Comparison of ENCODE assay signal across 16 cellular contexts in the genomic region with DNA sequence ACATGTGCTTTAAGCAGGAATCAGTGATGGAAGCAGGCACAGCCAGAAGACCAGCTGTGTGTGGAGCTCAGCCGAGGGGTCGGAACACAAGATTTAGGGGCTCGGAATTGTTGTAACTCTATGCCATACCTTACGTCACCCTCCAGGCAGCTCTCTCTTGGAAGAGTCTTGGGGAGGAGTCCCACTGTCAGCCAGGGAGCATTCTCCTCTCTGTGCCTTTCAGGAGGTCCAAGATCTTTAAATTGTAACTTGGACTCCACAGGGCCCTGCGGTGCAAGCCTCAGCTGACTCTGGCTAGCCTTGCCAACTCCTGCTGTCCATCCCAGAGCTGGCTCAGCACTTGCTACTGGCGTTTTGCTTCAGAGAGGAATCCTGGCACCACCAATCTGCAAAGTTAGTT. TPM values are rescaled to one million over a fixed set of nuclear protein-coding genes. Genes with fewer than 3 reads are reported as not detected.
A peak's percentile ranks its signal among the peaks of the same experiment; 100 is the strongest.
DNase-seq lines count a peak whose midpoint lies in the region; ATAC-seq, FAIRE-seq and TF ChIP-seq lines count a peak whose summit lies in the region.
"Had no signal": no experiment of that assay in that cellular context is flagged by ENCODE, and none has a peak within 500 bp of the region (broad histone marks: within the 10 kb centered on the region; RNA-seq: fewer than 3 reads in every experiment).

No MANE protein-coding gene starts in this region.

- H3K27me3 Mint-ChIP-seq in astrocyte (ENCODE audit: low read depth, unreplicated experiment) (peaks cover 2% of the 10 kb centered on the region), endodermal cell (ENCODE audit: insufficient read depth) (peaks cover 2% of the 10 kb centered on the region)

- H2AFZ ChIP-seq in astrocyte (ENCODE audit: low read depth, low read length): no peak overlapping the region

- H3K27ac Mint-ChIP-seq in astrocyte (ENCODE audit: unreplicated experiment) (peak overlapping the region; percentile 64), endodermal cell (no peak overlapping the region)
- H3K27ac Mint-ChIP-seq: CD8-positive, alpha-beta T cell had no signal

- TF ChIP-seq CTCF in astrocyte (IDR thresholded peaks at IDR 0.05; ENCODE audit: insufficient read depth, low read depth, low read length) (no peak), endodermal cell (conservative IDR thresholded peaks at IDR 0.05) (no peak), GM13976 (IDR thresholded peaks at IDR 0.05; ENCODE audit: borderline replicate concordance, control extremely low read depth, extremely low read depth, insufficient read depth, missing control alignments) (no peak)

- H3K4me3 ChIP-seq in astrocyte (ENCODE audit: insufficient read depth, low read depth, low read length) (no peak overlapping the region), endodermal cell (ENCODE audit: low read length) (no peak overlapping the region)

- 89 to 94% methylated on average over 6 of the region's 6 CpGs for WGBS in endodermal cell (ENCODE audit: insufficient coverage in 1 of 2, insufficient read length in 1 of 2), 2 experiments

- in situ Hi-C loops in GM13976 (cut with MboI; ENCODE audit: low sequenced_read_pairs, unreplicated experiment): no loop called here

- H3K27ac ChIP-seq in astrocyte (ENCODE audit: low read depth, low read length) (peak overlapping the region; percentile 90), endodermal cell (ENCODE audit: low read depth, low read length) (no peak overlapping the region)
- H3K27ac ChIP-seq: KMS-11 had no signal

- H3K9me3 Mint-ChIP-seq in astrocyte (ENCODE audit: unreplicated experiment) (peaks cover 4% of the 10 kb centered on the region), endodermal cell (no peaks in the 10 kb centered on the region)
- H3K9me3 Mint-ChIP-seq: CD8-positive, alpha-beta T cell had no signal

- H3K4me2 ChIP-seq in astrocyte (ENCODE audit: low read length): no peak overlapping the region
- H3K4me2 ChIP-seq: KMS-11 had no signal

- H3K27me3 ChIP-seq in astrocyte (ENCODE audit: insufficient read depth, low read length) (no peaks in the 10 kb centered on the region), endodermal cell (ENCODE audit: control insufficient read depth, insufficient read depth, low read length, poor library complexity, severe bottlenecking) (no peaks in the 10 kb centered on the region)
- H3K27me3 ChIP-seq: BE2C had no signal

- no peak overlapping the region for H3K4me3 Mint-ChIP-seq in astrocyte (ENCODE audit: unreplicated experiment)
- no peak overlapping the region for H3K4me3 Mint-ChIP-seq in endodermal cell
- H3K4me3 Mint-ChIP-seq: CD8-positive, alpha-beta T cell had no signal

- H3K36me3 Mint-ChIP-seq in astrocyte (ENCODE audit: low read depth, unreplicated experiment) (no peaks in the 10 kb centered on the region), endodermal cell (ENCODE audit: low read depth) (no peaks in the 10 kb centered on the region)
- H3K36me3 Mint-ChIP-seq: CD8-positive, alpha-beta T cell had no signal

- H3K9me3 ChIP-seq in astrocyte (ENCODE audit: insufficient read depth, low read depth, low read length): no peaks in the 10 kb centered on the region
- no peaks in the 10 kb centered on the region for H3K9me3 ChIP-seq in endodermal cell (ENCODE audit: control insufficient read depth, low read length)
- H3K9me3 ChIP-seq: BE2C had no signal

- H3K79me2 ChIP-seq in astrocyte (ENCODE audit: insufficient read depth, low read length): no peaks in the 10 kb centered on the region

- no peaks in the 10 kb centered on the region for H3K36me3 ChIP-seq in astrocyte (ENCODE audit: insufficient read depth, low read length)
- no peaks in the 10 kb centered on the region for H3K36me3 ChIP-seq in endodermal cell (ENCODE audit: control insufficient read depth, insufficient read depth, low read length)
- H3K36me3 ChIP-seq: BE2C had no signal

- peaks cover 34% of the 10 kb centered on the region for H3K4me1 Mint-ChIP-seq in astrocyte (ENCODE audit: low read depth, unreplicated experiment)
- peaks cover 17% of the 10 kb centered on the region for H3K4me1 Mint-ChIP-seq in endodermal cell

- H3K4me1 ChIP-seq in astrocyte (ENCODE audit: insufficient read depth, low read length): peaks cover 20% of the 10 kb centered on the region
- H3K4me1 ChIP-seq in endodermal cell (ENCODE audit: control insufficient read depth, insufficient read depth, low read length): peaks cover 8% of the 10 kb centered on the region
- H3K4me1 ChIP-seq: BE2C had no signal

- no peak for FAIRE-seq in astrocyte (lab: Jason Lieb, UNC)
- FAIRE-seq: GM12892 had no signal

- no peak for DNase-seq in astrocyte (ENCODE audit: low read depth)
- peak; percentile 43 for DNase-seq in endodermal cell
- DNase-seq in left kidney (ENCODE audit: low read depth, low spot score): peak; percentile 89
- peak; percentile 9 for DNase-seq in smooth muscle cell of the brain vasculature (ENCODE audit: low read depth, low spot score)
- no peak for DNase-seq in GM13976 (ENCODE audit: low spot score)
- DNase-seq in activated CD8-positive, alpha-beta memory T cell treated with anti-CD3 and anti-CD28 coated beads, Interleukin-2, amount 50 U/mL, for 4 hours: no peak
- DNase-seq: BE2C; CD8-positive, alpha-beta T cell; DND-41; GDM1; NCI-H1092; NCI-H345; NCI-H526 treated with DMSO at 0.1 percent for 48 hours had no signal

- ATAC-seq in HG03469 (IDR thresholded peaks at IDR 0.05; ENCODE audit: unreplicated experiment): no peak
- ATAC-seq: CD8-positive, alpha-beta T cell had no signal

- H4K20me1 ChIP-seq in astrocyte (ENCODE audit: insufficient read depth, low read length): no peaks in the 10 kb centered on the region

- H3K9ac ChIP-seq in astrocyte (ENCODE audit: low read length) (peak overlapping the region; percentile 31), endodermal cell (ENCODE audit: extremely low read depth, low read length, poor library complexity, severe bottlenecking) (no peak overlapping the region)
- H3K9ac ChIP-seq: KMS-11 had no signal

RNA-seq across cellular contexts. Expression of a gene that starts 26.4 kb away (rescaled TPM):
- 38.3 and 40.5 TPM in 2 replicates for total RNA-seq in astrocyte
- 10 to 100 TPM; 77.4 to 77.9 TPM for total RNA-seq in endodermal cell
- 28.6 TPM for polyA plus RNA-seq in endodermal cell (2013, experiment 1 of 2)
- 27.2 TPM for polyA plus RNA-seq in endodermal cell (2013, experiment 2 of 2)
- total RNA-seq: CD8-positive, alpha-beta T cell had no signal

Comparison
In these comparisons a context has a peak if more than half of its experiments do, and no peak if none do; other contexts are left out.
1. DNase-seq: peak in endodermal cell (single experiment), left kidney (single experiment) and smooth muscle cell of the brain vasculature (single experiment); none in astrocyte (single experiment), GM13976 (single experiment) and activated CD8-positive, alpha-beta memory T cell treated with anti-CD3 and anti-CD28 coated beads, Interleukin-2, amount 50 U/mL, for 4 hours (single experiment).